ENCODE assay signal across 1 cellular context in the genomic region with DNA sequence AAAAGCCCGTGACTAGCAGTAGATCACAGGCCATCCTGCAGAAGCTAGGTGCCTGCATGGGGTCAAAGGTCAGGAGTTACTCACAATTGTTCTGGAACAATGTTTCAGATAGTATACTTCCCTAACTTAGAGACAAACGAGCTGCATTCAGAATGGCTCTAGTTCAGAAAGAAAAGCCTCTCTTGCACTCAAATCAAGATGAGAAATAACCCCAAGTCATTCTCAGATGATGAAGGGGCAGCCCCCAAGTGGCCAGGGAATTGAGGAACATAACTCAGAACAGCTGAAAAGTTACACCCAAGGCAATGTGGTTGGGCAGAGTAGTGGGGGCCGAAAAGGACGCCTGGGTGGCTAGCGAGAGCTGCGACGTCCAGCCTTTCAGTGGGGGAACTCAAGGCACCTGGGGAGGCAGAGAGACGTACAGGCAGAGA.
TF ChIP-seq lines count a peak whose summit lies in the region.

No MANE protein-coding gene starts in this region.

TF ChIP-seq in GM12878, 131 proteins besides CTCF, POLR2A, EP300 and RAD21 (continued from another document and continues in another):
- TF ChIP-seq SIX5 (IDR thresholded peaks at IDR 0.05; ENCODE audit: low read depth, low read length, severe bottlenecking) (no peak), RUNX3 (IDR thresholded peaks at IDR 0.05; ENCODE audit: low read length) (peak; percentile 91), RAD51 (IDR thresholded peaks at IDR 0.05) (no peak), TCF3 (IDR thresholded peaks at IDR 0.05; ENCODE audit: borderline replicate concordance, insufficient read depth, low read depth, low read length) (0 out of 2 replicates have a peak, but pooled peaks have one; percentile 11), HDAC6 (IDR thresholded peaks at IDR 0.05; ENCODE audit: unreplicated experiment) (no peak), DPF2 (IDR thresholded peaks at IDR 0.05) (peak; percentile 56; the same call in 1 of the 2 replicates), SMC3 (IDR thresholded peaks at IDR 0.05; ENCODE audit: borderline replicate concordance, low read length) (peak; percentile 41; the same call in 1 of the 2 replicates), ESRRA (IDR thresholded peaks at IDR 0.05; ENCODE audit: low read length) (no peak), ZBED1 (IDR thresholded peaks at IDR 0.05; ENCODE audit: borderline replicate concordance) (peak; percentile 54; the same call in 1 of the 2 replicates), ZNF24 (IDR thresholded peaks at IDR 0.05) (0 out of 2 replicates have a peak, but pooled peaks have one; percentile 46), EZH2 (IDR thresholded peaks at IDR 0.05; ENCODE audit: borderline replicate concordance, control insufficient read depth, low read depth, low read length) (no peak), SPI1 (IDR thresholded peaks at IDR 0.05; ENCODE audit: borderline replicate concordance, insufficient read depth, low read depth, low read length) (no peak), POLR2AphosphoS2 (IDR thresholded peaks at IDR 0.05; ENCODE audit: low read depth, low read length) (no peak), BHLHE40 (IDR thresholded peaks at IDR 0.05; ENCODE audit: borderline replicate concordance in 1 of 2, low read depth in 2 of 2, low read length in 1 of 2) (peak; percentile 43 to 50; a peak in 2 of 4 replicates), CBX3 (IDR thresholded peaks at IDR 0.05; ENCODE audit: borderline replicate concordance, low read depth) (no peak), IRF4 (IDR thresholded peaks at IDR 0.05; ENCODE audit: low read depth, low read length) (peak; percentile 49; the same call in 1 of the 2 replicates), KDM1A (IDR thresholded peaks at IDR 0.05; ENCODE audit: borderline replicate concordance) (no peak), BCL11A (IDR thresholded peaks at IDR 0.05; ENCODE audit: low read depth, low read length) (peak; percentile 86), HDGF (IDR thresholded peaks at IDR 0.05) (no peak), TCF7 (IDR thresholded peaks at IDR 0.05; ENCODE audit: borderline replicate concordance) (peak; percentile 20; the same call in 1 of the 2 replicates), FOXM1 (IDR thresholded peaks at IDR 0.05; ENCODE audit: low read depth, low read length) (peak; percentile 70; the same call in 1 of the 2 replicates), RB1 (IDR thresholded peaks at IDR 0.05; ENCODE audit: borderline replicate concordance) (no peak), NFYA (IDR thresholded peaks at IDR 0.05; ENCODE audit: borderline replicate concordance, low read depth, low read length) (no peak), ZSCAN29 (IDR thresholded peaks at IDR 0.05) (no peak), POU2F2 (IDR thresholded peaks at IDR 0.05; ENCODE audit: borderline replicate concordance, low read depth, low read length) (peak; percentile 37; the same call in 1 of the 3 replicates)
- TF ChIP-seq, protein P1, sequence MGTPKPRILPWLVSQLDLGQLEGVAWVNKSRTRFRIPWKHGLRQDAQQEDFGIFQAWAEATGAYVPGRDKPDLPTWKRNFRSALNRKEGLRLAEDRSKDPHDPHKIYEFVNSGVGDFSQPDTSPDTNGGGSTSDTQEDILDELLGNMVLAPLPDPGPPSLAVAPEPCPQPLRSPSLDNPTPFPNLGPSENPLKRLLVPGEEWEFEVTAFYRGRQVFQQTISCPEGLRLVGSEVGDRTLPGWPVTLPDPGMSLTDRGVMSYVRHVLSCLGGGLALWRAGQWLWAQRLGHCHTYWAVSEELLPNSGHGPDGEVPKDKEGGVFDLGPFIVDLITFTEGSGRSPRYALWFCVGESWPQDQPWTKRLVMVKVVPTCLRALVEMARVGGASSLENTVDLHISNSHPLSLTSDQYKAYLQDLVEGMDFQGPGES (IDR thresholded peaks at IDR 0.05) = no peak
- TF ChIP-seq, protein P2, sequence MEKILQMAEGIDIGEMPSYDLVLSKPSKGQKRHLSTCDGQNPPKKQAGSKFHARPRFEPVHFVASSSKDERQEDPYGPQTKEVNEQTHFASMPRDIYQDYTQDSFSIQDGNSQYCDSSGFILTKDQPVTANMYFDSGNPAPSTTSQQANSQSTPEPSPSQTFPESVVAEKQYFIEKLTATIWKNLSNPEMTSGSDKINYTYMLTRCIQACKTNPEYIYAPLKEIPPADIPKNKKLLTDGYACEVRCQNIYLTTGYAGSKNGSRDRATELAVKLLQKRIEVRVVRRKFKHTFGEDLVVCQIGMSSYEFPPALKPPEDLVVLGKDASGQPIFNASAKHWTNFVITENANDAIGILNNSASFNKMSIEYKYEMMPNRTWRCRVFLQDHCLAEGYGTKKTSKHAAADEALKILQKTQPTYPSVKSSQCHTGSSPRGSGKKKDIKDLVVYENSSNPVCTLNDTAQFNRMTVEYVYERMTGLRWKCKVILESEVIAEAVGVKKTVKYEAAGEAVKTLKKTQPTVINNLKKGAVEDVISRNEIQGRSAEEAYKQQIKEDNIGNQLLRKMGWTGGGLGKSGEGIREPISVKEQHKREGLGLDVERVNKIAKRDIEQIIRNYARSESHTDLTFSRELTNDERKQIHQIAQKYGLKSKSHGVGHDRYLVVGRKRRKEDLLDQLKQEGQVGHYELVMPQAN (conservative IDR thresholded peaks at IDR 0.05) = no peak
- TF ChIP-seq, protein P3, sequence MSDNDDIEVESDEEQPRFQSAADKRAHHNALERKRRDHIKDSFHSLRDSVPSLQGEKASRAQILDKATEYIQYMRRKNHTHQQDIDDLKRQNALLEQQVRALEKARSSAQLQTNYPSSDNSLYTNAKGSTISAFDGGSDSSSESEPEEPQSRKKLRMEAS (IDR thresholded peaks at IDR 0.05; ENCODE audit: low read depth, low read length) = no peak
- TF ChIP-seq, protein P4, sequence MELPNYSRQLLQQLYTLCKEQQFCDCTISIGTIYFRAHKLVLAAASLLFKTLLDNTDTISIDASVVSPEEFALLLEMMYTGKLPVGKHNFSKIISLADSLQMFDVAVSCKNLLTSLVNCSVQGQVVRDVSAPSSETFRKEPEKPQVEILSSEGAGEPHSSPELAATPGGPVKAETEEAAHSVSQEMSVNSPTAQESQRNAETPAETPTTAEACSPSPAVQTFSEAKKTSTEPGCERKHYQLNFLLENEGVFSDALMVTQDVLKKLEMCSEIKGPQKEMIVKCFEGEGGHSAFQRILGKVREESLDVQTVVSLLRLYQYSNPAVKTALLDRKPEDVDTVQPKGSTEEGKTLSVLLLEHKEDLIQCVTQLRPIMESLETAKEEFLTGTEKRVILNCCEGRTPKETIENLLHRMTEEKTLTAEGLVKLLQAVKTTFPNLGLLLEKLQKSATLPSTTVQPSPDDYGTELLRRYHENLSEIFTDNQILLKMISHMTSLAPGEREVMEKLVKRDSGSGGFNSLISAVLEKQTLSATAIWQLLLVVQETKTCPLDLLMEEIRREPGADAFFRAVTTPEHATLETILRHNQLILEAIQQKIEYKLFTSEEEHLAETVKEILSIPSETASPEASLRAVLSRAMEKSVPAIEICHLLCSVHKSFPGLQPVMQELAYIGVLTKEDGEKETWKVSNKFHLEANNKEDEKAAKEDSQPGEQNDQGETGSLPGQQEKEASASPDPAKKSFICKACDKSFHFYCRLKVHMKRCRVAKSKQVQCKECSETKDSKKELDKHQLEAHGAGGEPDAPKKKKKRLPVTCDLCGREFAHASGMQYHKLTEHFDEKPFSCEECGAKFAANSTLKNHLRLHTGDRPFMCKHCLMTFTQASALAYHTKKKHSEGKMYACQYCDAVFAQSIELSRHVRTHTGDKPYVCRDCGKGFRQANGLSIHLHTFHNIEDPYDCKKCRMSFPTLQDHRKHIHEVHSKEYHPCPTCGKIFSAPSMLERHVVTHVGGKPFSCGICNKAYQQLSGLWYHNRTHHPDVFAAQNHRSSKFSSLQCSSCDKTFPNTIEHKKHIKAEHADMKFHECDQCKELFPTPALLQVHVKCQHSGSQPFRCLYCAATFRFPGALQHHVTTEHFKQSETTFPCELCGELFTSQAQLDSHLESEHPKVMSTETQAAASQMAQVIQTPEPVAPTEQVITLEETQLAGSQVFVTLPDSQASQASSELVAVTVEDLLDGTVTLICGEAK (IDR thresholded peaks at IDR 0.05; ENCODE audit: borderline replicate concordance) = no peak
- TF ChIP-seq, protein P5, sequence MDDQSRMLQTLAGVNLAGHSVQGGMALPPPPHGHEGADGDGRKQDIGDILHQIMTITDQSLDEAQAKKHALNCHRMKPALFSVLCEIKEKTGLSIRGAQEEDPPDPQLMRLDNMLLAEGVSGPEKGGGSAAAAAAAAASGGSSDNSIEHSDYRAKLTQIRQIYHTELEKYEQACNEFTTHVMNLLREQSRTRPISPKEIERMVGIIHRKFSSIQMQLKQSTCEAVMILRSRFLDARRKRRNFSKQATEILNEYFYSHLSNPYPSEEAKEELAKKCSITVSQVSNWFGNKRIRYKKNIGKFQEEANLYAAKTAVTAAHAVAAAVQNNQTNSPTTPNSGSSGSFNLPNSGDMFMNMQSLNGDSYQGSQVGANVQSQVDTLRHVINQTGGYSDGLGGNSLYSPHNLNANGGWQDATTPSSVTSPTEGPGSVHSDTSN (IDR thresholded peaks at IDR 0.05; ENCODE audit: insufficient replicate concordance, low read depth, low read length) = no peak
- TF ChIP-seq, protein P6, sequence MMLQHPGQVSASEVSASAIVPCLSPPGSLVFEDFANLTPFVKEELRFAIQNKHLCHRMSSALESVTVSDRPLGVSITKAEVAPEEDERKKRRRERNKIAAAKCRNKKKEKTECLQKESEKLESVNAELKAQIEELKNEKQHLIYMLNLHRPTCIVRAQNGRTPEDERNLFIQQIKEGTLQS (IDR thresholded peaks at IDR 0.05; ENCODE audit: borderline replicate concordance, extremely low read depth, low read depth, low read length) = no peak
- TF ChIP-seq, protein P7, sequence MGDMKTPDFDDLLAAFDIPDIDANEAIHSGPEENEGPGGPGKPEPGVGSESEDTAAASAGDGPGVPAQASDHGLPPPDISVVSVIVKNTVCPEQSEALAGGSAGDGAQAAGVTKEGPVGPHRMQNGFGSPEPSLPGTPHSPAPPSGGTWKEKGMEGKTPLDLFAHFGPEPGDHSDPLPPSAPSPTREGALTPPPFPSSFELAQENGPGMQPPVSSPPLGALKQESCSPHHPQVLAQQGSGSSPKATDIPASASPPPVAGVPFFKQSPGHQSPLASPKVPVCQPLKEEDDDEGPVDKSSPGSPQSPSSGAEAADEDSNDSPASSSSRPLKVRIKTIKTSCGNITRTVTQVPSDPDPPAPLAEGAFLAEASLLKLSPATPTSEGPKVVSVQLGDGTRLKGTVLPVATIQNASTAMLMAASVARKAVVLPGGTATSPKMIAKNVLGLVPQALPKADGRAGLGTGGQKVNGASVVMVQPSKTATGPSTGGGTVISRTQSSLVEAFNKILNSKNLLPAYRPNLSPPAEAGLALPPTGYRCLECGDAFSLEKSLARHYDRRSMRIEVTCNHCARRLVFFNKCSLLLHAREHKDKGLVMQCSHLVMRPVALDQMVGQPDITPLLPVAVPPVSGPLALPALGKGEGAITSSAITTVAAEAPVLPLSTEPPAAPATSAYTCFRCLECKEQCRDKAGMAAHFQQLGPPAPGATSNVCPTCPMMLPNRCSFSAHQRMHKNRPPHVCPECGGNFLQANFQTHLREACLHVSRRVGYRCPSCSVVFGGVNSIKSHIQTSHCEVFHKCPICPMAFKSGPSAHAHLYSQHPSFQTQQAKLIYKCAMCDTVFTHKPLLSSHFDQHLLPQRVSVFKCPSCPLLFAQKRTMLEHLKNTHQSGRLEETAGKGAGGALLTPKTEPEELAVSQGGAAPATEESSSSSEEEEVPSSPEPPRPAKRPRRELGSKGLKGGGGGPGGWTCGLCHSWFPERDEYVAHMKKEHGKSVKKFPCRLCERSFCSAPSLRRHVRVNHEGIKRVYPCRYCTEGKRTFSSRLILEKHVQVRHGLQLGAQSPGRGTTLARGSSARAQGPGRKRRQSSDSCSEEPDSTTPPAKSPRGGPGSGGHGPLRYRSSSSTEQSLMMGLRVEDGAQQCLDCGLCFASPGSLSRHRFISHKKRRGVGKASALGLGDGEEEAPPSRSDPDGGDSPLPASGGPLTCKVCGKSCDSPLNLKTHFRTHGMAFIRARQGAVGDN (IDR thresholded peaks at IDR 0.05) = peak; percentile 52; the same call in 1 of the 2 replicates
- TF ChIP-seq, protein P8, sequence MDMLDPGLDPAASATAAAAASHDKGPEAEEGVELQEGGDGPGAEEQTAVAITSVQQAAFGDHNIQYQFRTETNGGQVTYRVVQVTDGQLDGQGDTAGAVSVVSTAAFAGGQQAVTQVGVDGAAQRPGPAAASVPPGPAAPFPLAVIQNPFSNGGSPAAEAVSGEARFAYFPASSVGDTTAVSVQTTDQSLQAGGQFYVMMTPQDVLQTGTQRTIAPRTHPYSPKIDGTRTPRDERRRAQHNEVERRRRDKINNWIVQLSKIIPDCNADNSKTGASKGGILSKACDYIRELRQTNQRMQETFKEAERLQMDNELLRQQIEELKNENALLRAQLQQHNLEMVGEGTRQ (IDR thresholded peaks at IDR 0.05; ENCODE audit: borderline replicate concordance, low read depth, low read length) = no peak
- TF ChIP-seq, protein P9, sequence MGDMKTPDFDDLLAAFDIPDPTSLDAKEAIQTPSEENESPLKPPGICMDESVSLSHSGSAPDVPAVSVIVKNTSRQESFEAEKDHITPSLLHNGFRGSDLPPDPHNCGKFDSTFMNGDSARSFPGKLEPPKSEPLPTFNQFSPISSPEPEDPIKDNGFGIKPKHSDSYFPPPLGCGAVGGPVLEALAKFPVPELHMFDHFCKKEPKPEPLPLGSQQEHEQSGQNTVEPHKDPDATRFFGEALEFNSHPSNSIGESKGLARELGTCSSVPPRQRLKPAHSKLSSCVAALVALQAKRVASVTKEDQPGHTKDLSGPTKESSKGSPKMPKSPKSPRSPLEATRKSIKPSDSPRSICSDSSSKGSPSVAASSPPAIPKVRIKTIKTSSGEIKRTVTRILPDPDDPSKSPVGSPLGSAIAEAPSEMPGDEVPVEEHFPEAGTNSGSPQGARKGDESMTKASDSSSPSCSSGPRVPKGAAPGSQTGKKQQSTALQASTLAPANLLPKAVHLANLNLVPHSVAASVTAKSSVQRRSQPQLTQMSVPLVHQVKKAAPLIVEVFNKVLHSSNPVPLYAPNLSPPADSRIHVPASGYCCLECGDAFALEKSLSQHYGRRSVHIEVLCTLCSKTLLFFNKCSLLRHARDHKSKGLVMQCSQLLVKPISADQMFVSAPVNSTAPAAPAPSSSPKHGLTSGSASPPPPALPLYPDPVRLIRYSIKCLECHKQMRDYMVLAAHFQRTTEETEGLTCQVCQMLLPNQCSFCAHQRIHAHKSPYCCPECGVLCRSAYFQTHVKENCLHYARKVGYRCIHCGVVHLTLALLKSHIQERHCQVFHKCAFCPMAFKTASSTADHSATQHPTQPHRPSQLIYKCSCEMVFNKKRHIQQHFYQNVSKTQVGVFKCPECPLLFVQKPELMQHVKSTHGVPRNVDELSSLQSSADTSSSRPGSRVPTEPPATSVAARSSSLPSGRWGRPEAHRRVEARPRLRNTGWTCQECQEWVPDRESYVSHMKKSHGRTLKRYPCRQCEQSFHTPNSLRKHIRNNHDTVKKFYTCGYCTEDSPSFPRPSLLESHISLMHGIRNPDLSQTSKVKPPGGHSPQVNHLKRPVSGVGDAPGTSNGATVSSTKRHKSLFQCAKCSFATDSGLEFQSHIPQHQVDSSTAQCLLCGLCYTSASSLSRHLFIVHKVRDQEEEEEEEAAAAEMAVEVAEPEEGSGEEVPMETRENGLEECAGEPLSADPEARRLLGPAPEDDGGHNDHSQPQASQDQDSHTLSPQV (IDR thresholded peaks at IDR 0.05) = no peak
- TF ChIP-seq, protein P10, sequence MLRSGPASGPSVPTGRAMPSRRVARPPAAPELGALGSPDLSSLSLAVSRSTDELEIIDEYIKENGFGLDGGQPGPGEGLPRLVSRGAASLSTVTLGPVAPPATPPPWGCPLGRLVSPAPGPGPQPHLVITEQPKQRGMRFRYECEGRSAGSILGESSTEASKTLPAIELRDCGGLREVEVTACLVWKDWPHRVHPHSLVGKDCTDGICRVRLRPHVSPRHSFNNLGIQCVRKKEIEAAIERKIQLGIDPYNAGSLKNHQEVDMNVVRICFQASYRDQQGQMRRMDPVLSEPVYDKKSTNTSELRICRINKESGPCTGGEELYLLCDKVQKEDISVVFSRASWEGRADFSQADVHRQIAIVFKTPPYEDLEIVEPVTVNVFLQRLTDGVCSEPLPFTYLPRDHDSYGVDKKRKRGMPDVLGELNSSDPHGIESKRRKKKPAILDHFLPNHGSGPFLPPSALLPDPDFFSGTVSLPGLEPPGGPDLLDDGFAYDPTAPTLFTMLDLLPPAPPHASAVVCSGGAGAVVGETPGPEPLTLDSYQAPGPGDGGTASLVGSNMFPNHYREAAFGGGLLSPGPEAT (IDR thresholded peaks at IDR 0.05; ENCODE audit: low read depth) = peak; percentile 65; the same call in 1 of the 2 replicates
